Comparison of ENCODE assay signal across 24 cellular contexts in the genomic region with DNA sequence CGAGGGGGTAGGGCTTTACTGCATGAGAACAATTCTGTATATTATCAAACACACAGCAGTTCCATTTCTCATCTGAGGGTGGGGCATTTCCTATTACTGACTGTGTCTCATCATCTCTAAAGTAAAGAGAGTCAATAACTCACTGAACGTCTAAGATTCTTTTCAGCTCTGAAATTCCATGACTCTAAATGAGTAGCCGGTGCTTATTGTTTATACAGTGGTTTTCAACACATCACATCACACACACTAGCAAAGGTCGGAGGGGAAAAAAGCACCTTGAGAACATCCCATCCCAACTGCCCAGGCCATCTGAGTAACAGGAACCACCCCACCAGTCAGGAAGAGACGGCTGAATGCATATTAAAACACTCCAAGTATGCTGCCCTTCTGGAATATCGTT.
DNase-seq lines count a peak whose midpoint lies in the region; ATAC-seq, FAIRE-seq and TF ChIP-seq lines count a peak whose summit lies in the region.
"Had no signal": no experiment of that assay in that cellular context is flagged by ENCODE, and none has a peak within 500 bp of the region (broad histone marks: within the 10 kb centered on the region; RNA-seq: fewer than 3 reads in every experiment).

No MANE protein-coding gene starts in this region.

- FAIRE-seq in HepG2 (lab: Jason Lieb, UNC) = no peak
- FAIRE-seq: TTC549 had no signal

- intact Hi-C loops in HepG2 (cut with micrococcal nuclease; ENCODE audit: unreplicated experiment) (no loop called here), right lobe of liver (cut with DNase I) (no loop called here)

- H4K20me1 ChIP-seq in HepG2 (ENCODE audit: insufficient read depth, low read length) = no peaks in the 10 kb centered on the region
- H4K20me1 ChIP-seq: BLaER1 had no signal

- H3K4me3 ChIP-seq in HepG2 (replicated peaks in 1 of 3; ENCODE audit: insufficient read depth in 1 of 3, low read depth in 2 of 3, low read length in 3 of 3) (no peak overlapping the region), right lobe of liver (no peak overlapping the region), adipocyte (ENCODE audit: low read length) (no peak overlapping the region), epithelial cell of esophagus (ENCODE audit: low read length) (no peak overlapping the region)
- H3K4me3 ChIP-seq: BLaER1, breast epithelium, gastrocnemius medialis, sigmoid colon had no signal

- H3K9me3 ChIP-seq in HepG2 (ENCODE audit: low read length) (no peaks in the 10 kb centered on the region), right lobe of liver (no peaks in the 10 kb centered on the region), adipocyte (ENCODE audit: control insufficient read depth, low read length) (no peaks in the 10 kb centered on the region)
- H3K9me3 ChIP-seq: BLaER1, breast epithelium, gastrocnemius medialis, sigmoid colon had no signal

- TF ChIP-seq POLR2A in HepG2 (IDR thresholded peaks at IDR 0.05; ENCODE audit: insufficient read depth in 1 of 2, low read depth in 2 of 2, low read length in 2 of 2) = no peak
- TF ChIP-seq POLR2A in right lobe of liver (IDR thresholded peaks at IDR 0.05) = no peak

- no peaks in the 10 kb centered on the region for H3K4me1 ChIP-seq in HepG2 (ENCODE audit: insufficient read depth, low read length)
- no peaks in the 10 kb centered on the region for H3K4me1 ChIP-seq in right lobe of liver
- H3K4me1 ChIP-seq in adipocyte (ENCODE audit: control insufficient read depth, insufficient read depth, low read length) = peaks cover 11% of the 10 kb centered on the region
- H3K4me1 ChIP-seq: BLaER1, breast epithelium, sigmoid colon had no signal

- H3K79me2 ChIP-seq in HepG2 (ENCODE audit: insufficient read depth, low read length) = no peaks in the 10 kb centered on the region

- no peak overlapping the region for H3K27ac ChIP-seq in HepG2 (ENCODE audit: extremely low read length, insufficient read depth, low read length)
- H3K27ac ChIP-seq in right lobe of liver = no peak overlapping the region
- H3K27ac ChIP-seq: BLaER1, breast epithelium, gastrocnemius medialis, sigmoid colon had no signal

- no peak overlapping the region for H2AFZ ChIP-seq in HepG2 (ENCODE audit: low read length)

- DNase-seq in HepG2 (ENCODE audit: low spot score) = no peak
- no peak for DNase-seq in right lobe of liver
- peak; percentile 19 for DNase-seq in adipocyte (ENCODE audit: low read depth)
- DNase-seq in epithelial cell of esophagus (ENCODE audit: low read depth) = peak; percentile 20
- DNase-seq in activated CD8-positive, alpha-beta memory T cell treated with anti-CD3 and anti-CD28 coated beads, Interleukin-2, amount 50 U/mL, for 48 hours = no peak
- DNase-seq in GM20000 (ENCODE audit: low spot score) = no peak
- no peak for DNase-seq in DMS79 treated with DMSO at 0.1 percent for 48 hours (lab: John Stamatoyannopoulos, UW)
- DNase-seq: activated CD4-positive, alpha-beta T cell treated with anti-CD3 and anti-CD28 coated beads for 4 hours; COR-L47; gastrocnemius medialis; H7; hypothalamus; left ventricle myocardium superior; MM.1S; NCI-H1436; nephron progenitor cell; SIG-M5; sigmoid colon; T-cell had no signal

- BruUV-seq in HepG2 (replicated peaks; lab: Mats Ljungman, UMichigan) = TSS peak; percentile 27

- H3K4me2 ChIP-seq in HepG2 (ENCODE audit: low read depth, low read length) = no peak overlapping the region
- H3K4me2 ChIP-seq: BLaER1 had no signal

- H3K9ac ChIP-seq in HepG2 (ENCODE audit: insufficient read depth, low read depth, low read length) (no peak overlapping the region), adipocyte (ENCODE audit: low read length) (no peak overlapping the region)
- H3K9ac ChIP-seq: BLaER1 had no signal

- WGBS in HepG2 (ENCODE audit: low lambda C conversion rate) = 96% methylated on average over 6 of the region's 6 CpGs
- 87% methylated on average over 6 of the region's 6 CpGs for WGBS in right lobe of liver (ENCODE audit: insufficient coverage, low coverage, low lambda C conversion rate, missing lambda C conversion rate)

- in situ Hi-C loops in HepG2 (cut with HindIII; ENCODE audit: extremely low pct_ligation_motif_present, low pct_unique_long_range_greater_than_20kb) = no loop called here

- TF ChIP-seq CTCF in HepG2 (CRISPR knock-in tag; IDR thresholded peaks at IDR 0.05) = no peak
- TF ChIP-seq CTCF in right lobe of liver (IDR thresholded peaks at IDR 0.05) = no peak
- peak; percentile 11 for TF ChIP-seq CTCF in epithelial cell of esophagus (IDR thresholded peaks at IDR 0.05; ENCODE audit: insufficient read depth, low read depth, low read length, missing control alignments)
- TF ChIP-seq CTCF in GM20000 (IDR thresholded peaks at IDR 0.05; ENCODE audit: extremely low read depth, missing control alignments) = no peak

- TF ChIP-seq EP300 in HepG2 (IDR thresholded peaks at IDR 0.05; ENCODE audit: low read depth in 2 of 2, low read length in 2 of 2) (no peak), HepG2 (CRISPR knock-in tag; IDR thresholded peaks at IDR 0.05; ENCODE audit: borderline replicate concordance) (no peak)

- H3K27me3 ChIP-seq in HepG2 (ENCODE audit: control insufficient read depth in 1 of 2, insufficient read depth in 2 of 2, low read length in 2 of 2) = no peaks in the 10 kb centered on the region
- no peaks in the 10 kb centered on the region for H3K27me3 ChIP-seq in right lobe of liver
- H3K27me3 ChIP-seq in adipocyte (replicated peaks; ENCODE audit: control insufficient read depth, insufficient read depth, low read length) = no peaks in the 10 kb centered on the region
- H3K27me3 ChIP-seq: BLaER1, breast epithelium, gastrocnemius medialis, sigmoid colon had no signal

- H3K36me3 ChIP-seq in HepG2 (replicated peaks in 1 of 2; ENCODE audit: control insufficient read depth in 1 of 2, insufficient read depth in 2 of 2, low read length in 2 of 2) (no peaks in the 10 kb centered on the region; a peak in 1 of 5 replicates), right lobe of liver (no peaks in the 10 kb centered on the region), adipocyte (ENCODE audit: control insufficient read depth, insufficient read depth, low read length, severe bottlenecking) (no peaks in the 10 kb centered on the region)
- H3K36me3 ChIP-seq: BLaER1, breast epithelium, gastrocnemius medialis, sigmoid colon had no signal

- POLR2A ChIA-PET in HepG2 (lab: Yijun Ruan, JAX) = no interaction called here

- TF ChIP-seq RAD21 in HepG2 (CRISPR knock-in tag; IDR thresholded peaks at IDR 0.05) = no peak

- no peak for ATAC-seq in HepG2
- no peak for ATAC-seq in right lobe of liver
- ATAC-seq in GM19463 (IDR thresholded peaks at IDR 0.05; ENCODE audit: unreplicated experiment) = no peak
- ATAC-seq: activated naive CD4-positive, alpha-beta T cell treated with anti-CD3 and anti-CD28 coated beads, Interleukin-2, amount 50 U/mL, for 72 hours; gastrocnemius medialis; left ventricle myocardium superior; T-cell had no signal

- CTCF ChIA-PET in HepG2 (lab: Yijun Ruan, JAX; ENCODE audit: low intra/inter-chr PET ratio, low total read pairs) = no interaction called here

TF ChIP-seq in HepG2, 621 proteins besides CTCF, POLR2A, EP300 and RAD21:
- TF ChIP-seq KAT8 (CRISPR knock-in tag; IDR thresholded peaks at IDR 0.05) (no peak), TOE1 (CRISPR knock-in tag; IDR thresholded peaks at IDR 0.05) (no peak), NFKB2 (CRISPR knock-in tag; IDR thresholded peaks at IDR 0.05; ENCODE audit: borderline replicate concordance) (no peak), PCBP2 (optimal IDR thresholded peaks at IDR 0.05; ENCODE audit: low read depth, low read length, poor library complexity, severe bottlenecking) (no peak), ZSCAN12 (CRISPR knock-in tag; IDR thresholded peaks at IDR 0.05) (no peak), RFXANK (CRISPR knock-in tag; IDR thresholded peaks at IDR 0.05) (no peak), MNT (IDR thresholded peaks at IDR 0.05) (no peak), HOXA7 (CRISPR knock-in tag; IDR thresholded peaks at IDR 0.05) (no peak)
TF ChIP-seq in HepG2: peak in this region for 0.

Comparison
In these comparisons a context has a peak if more than half of its experiments do, and no peak if none do; other contexts are left out.
1. DNase-seq: peak in adipocyte (single experiment) and epithelial cell of esophagus (single experiment); none in HepG2 (single experiment), right lobe of liver (0 of 3), activated CD8-positive, alpha-beta memory T cell treated with anti-CD3 and anti-CD28 coated beads, Interleukin-2, amount 50 U/mL, for 48 hours (single experiment), GM20000 (single experiment) and DMS79 treated with DMSO at 0.1 percent for 48 hours (single experiment).